23 cellular contexts compared by ENCODE assay signal in the genomic region with DNA sequence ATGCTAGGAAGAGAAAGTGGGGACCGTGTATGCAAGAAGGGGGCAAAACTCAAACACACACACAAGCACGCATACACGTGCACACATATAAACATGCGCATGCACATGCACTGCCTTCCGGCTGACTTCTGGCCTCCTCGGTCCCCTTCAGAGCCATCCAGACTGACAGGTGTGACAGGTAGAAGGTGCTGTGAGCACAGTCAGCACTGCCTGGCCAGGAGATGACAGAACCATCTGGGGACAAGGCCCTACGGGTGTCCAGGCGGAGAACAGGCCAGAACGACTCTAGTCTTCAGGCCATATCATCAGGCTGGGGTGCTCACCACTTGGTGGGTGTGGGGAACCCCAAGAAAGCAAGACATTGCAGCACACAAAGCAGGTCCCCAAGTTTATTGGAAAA. TPM values are rescaled to one million over a fixed set of nuclear protein-coding genes. Genes with fewer than 3 reads are reported as not detected.
A peak's percentile ranks its signal among the peaks of the same experiment; 100 is the strongest.
DNase-seq lines count a peak whose midpoint lies in the region; FAIRE-seq and TF ChIP-seq lines count a peak whose summit lies in the region.
"Had no signal": no experiment of that assay in that cellular context is flagged by ENCODE, and none has a peak within 500 bp of the region (broad histone marks: within the 10 kb centered on the region; RNA-seq: fewer than 3 reads in every experiment).

No MANE protein-coding gene starts in this region.

- TF ChIP-seq CTCF in osteocyte (IDR thresholded peaks at IDR 0.05): no peak

- peak overlapping the region; percentile 9 for H3K27ac Mint-ChIP-seq in activated CD4-positive, alpha-beta T cell treated with anti-CD3 and anti-CD28 coated beads, Interleukin-2, amount 10 ng/mL, durations not matched to agents 7 days and 5 days
- no peak overlapping the region for H3K27ac Mint-ChIP-seq in osteocyte (ENCODE audit: unreplicated experiment)

- CTCF ChIA-PET in activated CD4-positive, alpha-beta T cell treated with anti-CD3 and anti-CD28 coated beads, Interleukin-2, amount 10 ng/mL, durations not matched to agents 7 days and 5 days (lab: Charles Lee): interaction anchor here (0.9 kb wide), 1 partner anchor 170 kb away, joined by 3 read pairs; no protein-coding TSS in a partner anchor

- POLR2A ChIA-PET in activated CD4-positive, alpha-beta T cell treated with anti-CD3 and anti-CD28 coated beads, Interleukin-2, amount 10 ng/mL, durations not matched to agents 7 days and 5 days (lab: Charles Lee): no interaction called here

- no peaks in the 10 kb centered on the region for H3K36me3 Mint-ChIP-seq in activated CD4-positive, alpha-beta T cell treated with anti-CD3 and anti-CD28 coated beads, Interleukin-2, amount 10 ng/mL, durations not matched to agents 7 days and 5 days (ENCODE audit: low read depth)
- H3K36me3 Mint-ChIP-seq in osteocyte (ENCODE audit: unreplicated experiment): no peaks in the 10 kb centered on the region

- peaks cover 50% of the 10 kb centered on the region for H3K27me3 Mint-ChIP-seq in activated CD4-positive, alpha-beta T cell treated with anti-CD3 and anti-CD28 coated beads, Interleukin-2, amount 10 ng/mL, durations not matched to agents 7 days and 5 days
- H3K27me3 Mint-ChIP-seq in osteocyte (ENCODE audit: unreplicated experiment): peaks cover 31% of the 10 kb centered on the region

- DNase-seq in activated CD4-positive, alpha-beta T cell treated with anti-CD3 and anti-CD28 coated beads, Interleukin-2, amount 10 ng/mL, durations not matched to agents 7 days and 5 days: no peak
- no peak for DNase-seq in activated CD4-positive, alpha-beta T cell treated with anti-CD3 and anti-CD28 coated beads, Interleukin-2, amount 50 U/mL, for 1 hour
- DNase-seq in HTR-8/SVneo (ENCODE audit: insufficient read length, low spot score) (no peak), mesenteric fat pad (ENCODE audit: low spot score) (peak; percentile 83), osteocyte (ENCODE audit: extremely low spot score, unreplicated experiment) (peak; percentile 59), NCI-H2171 treated with DMSO at 0.1 percent for 48 hours (lab: John Stamatoyannopoulos, UW) (no peak)
- DNase-seq in stimulated activated naive CD4-positive, alpha-beta T cell treated with Interleukin-2 at 50 U/mL for 16 hours (lab: John Stamatoyannopoulos, UW): no peak
- DNase-seq: Calu3, Kasumi-1, MV-4-11, NCI-H1105, NCI-H1436 treated with DMSO at 0.1 percent for 48 hours, NCI-H187 treated with DMSO at 0.1 percent for 48 hours, NCI-H524, NCI-H748 treated with DMSO at 0.1 percent for 48 hours, Right ventricle myocardium superior, RPMI8226 had no signal

- peaks cover under 1% of the 10 kb centered on the region for H3K4me1 Mint-ChIP-seq in activated CD4-positive, alpha-beta T cell treated with anti-CD3 and anti-CD28 coated beads, Interleukin-2, amount 10 ng/mL, durations not matched to agents 7 days and 5 days
- H3K4me1 Mint-ChIP-seq in osteocyte (ENCODE audit: unreplicated experiment): peaks cover under 1% of the 10 kb centered on the region

- peak; percentile 54 for FAIRE-seq in HTR-8/SVneo (lab: Jason Lieb, UNC)
- FAIRE-seq: H54, K562 had no signal

- no peaks in the 10 kb centered on the region for H3K9me3 Mint-ChIP-seq in activated CD4-positive, alpha-beta T cell treated with anti-CD3 and anti-CD28 coated beads, Interleukin-2, amount 10 ng/mL, durations not matched to agents 7 days and 5 days
- H3K9me3 Mint-ChIP-seq in osteocyte (ENCODE audit: unreplicated experiment): no peaks in the 10 kb centered on the region

- H3K4me3 Mint-ChIP-seq in activated CD4-positive, alpha-beta T cell treated with anti-CD3 and anti-CD28 coated beads, Interleukin-2, amount 10 ng/mL, durations not matched to agents 7 days and 5 days: no peak overlapping the region
- no peak overlapping the region for H3K4me3 Mint-ChIP-seq in osteocyte (ENCODE audit: unreplicated experiment)

RNA-seq across cellular contexts. Expression of gene KRT83, which starts 7.3 kb away (rescaled TPM):
- total RNA-seq in activated CD4-positive, alpha-beta T cell treated with anti-CD3 and anti-CD28 coated beads, Interleukin-2, amount 10 ng/mL, durations not matched to agents 7 days and 5 days: not detected
- total RNA-seq in mesenteric fat pad (not detected), osteocyte (not detected in 2 replicates)
- total RNA-seq: Calu3, K562, Right ventricle myocardium superior, SJSA1 had no signal

RNA-seq across cellular contexts. Expression of gene KRT81, which starts 22.6 kb away (rescaled TPM):
- not detected for total RNA-seq in activated CD4-positive, alpha-beta T cell treated with anti-CD3 and anti-CD28 coated beads, Interleukin-2, amount 10 ng/mL, durations not matched to agents 7 days and 5 days
- total RNA-seq in mesenteric fat pad (not detected), osteocyte (0.50 and 0.83 TPM in 2 replicates)
- total RNA-seq: Right ventricle myocardium superior had no signal

RNA-seq across cellular contexts. Expression of gene KRT86, which starts 39.5 kb away (rescaled TPM):
- not detected for total RNA-seq in activated CD4-positive, alpha-beta T cell treated with anti-CD3 and anti-CD28 coated beads, Interleukin-2, amount 10 ng/mL, durations not matched to agents 7 days and 5 days
- total RNA-seq in mesenteric fat pad (not detected), osteocyte (0.24 TPM in 2 replicates)
- total RNA-seq: K562, Right ventricle myocardium superior had no signal

RNA-seq across cellular contexts. Expression of gene KRT85, which starts 53.4 kb away (rescaled TPM):
- not detected for total RNA-seq in activated CD4-positive, alpha-beta T cell treated with anti-CD3 and anti-CD28 coated beads, Interleukin-2, amount 10 ng/mL, durations not matched to agents 7 days and 5 days
- total RNA-seq in mesenteric fat pad (not detected), osteocyte (not detected in 2 replicates)
- total RNA-seq: A172, Calu3, HT1080, K562, M059J, Right ventricle myocardium superior, SJSA1 had no signal

Comparison
In these comparisons a context has a peak if more than half of its experiments do, and no peak if none do; other contexts are left out.
1. DNase-seq: peak in mesenteric fat pad (single experiment) and osteocyte (single experiment); none in activated CD4-positive, alpha-beta T cell treated with anti-CD3 and anti-CD28 coated beads, Interleukin-2, amount 10 ng/mL, durations not matched to agents 7 days and 5 days (single experiment), activated CD4-positive, alpha-beta T cell treated with anti-CD3 and anti-CD28 coated beads, Interleukin-2, amount 50 U/mL, for 1 hour (single experiment), HTR-8/SVneo (single experiment), stimulated activated naive CD4-positive, alpha-beta T cell treated with Interleukin-2 at 50 U/mL for 16 hours (single experiment) and NCI-H2171 treated with DMSO at 0.1 percent for 48 hours (single experiment).